In the genomic region with DNA sequence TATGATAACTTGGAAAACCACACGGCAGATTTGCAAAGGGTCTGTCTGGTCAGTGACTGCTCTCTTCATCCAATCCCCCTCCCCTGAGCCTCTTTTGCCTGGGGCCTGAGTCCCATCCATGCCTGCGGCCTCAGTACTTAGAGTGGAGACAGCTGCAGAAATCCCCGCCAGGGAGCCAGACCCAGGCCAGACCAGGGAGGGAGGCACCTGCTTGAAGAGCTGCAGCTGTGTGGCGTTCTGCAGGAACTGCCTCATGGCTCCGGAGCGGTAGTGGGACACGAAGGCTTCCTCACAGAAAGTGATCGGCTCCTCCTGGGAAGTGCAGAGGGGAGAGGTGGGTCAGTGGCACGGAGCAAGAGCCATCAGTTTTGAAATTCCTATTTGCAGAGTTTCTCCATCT, we compare ENCODE assay signal across 27 cellular contexts.
A peak's percentile ranks its signal among the peaks of the same experiment; 100 is the strongest.
DNase-seq lines count a peak whose midpoint lies in the region; ATAC-seq and TF ChIP-seq lines count a peak whose summit lies in the region.
"Had no signal": no experiment of that assay in that cellular context is flagged by ENCODE, and none has a peak within 500 bp of the region (broad histone marks: within the 10 kb centered on the region; RNA-seq: fewer than 3 reads in every experiment).

No MANE protein-coding gene starts in this region.

- CTCF ChIA-PET in SK-N-SH (lab: Yijun Ruan, JAX), result no interaction called here

- H3F3A ChIP-seq in SK-N-SH (replicated peaks; ENCODE audit: insufficient read depth), result no peaks in the 10 kb centered on the region

- ATAC-seq in SK-N-SH treated with all-trans-retinoic acid at 6 μM for 48 hours, result no peak
- no peak for ATAC-seq in HG02973 (IDR thresholded peaks at IDR 0.05; ENCODE audit: unreplicated experiment)
- ATAC-seq: K562, pancreas, T-cell had no signal

- no peak overlapping the region for H3K4me3 ChIP-seq in SK-N-SH (ENCODE audit: low read depth in 2 of 2, low read length in 1 of 2)
- no peak overlapping the region for H3K4me3 ChIP-seq in colonic mucosa
- H3K4me3 ChIP-seq in mucosa of rectum (ENCODE audit: low read length in 2 of 2), result no peak overlapping the region
- no peak overlapping the region for H3K4me3 ChIP-seq in transverse colon
- H3K4me3 ChIP-seq in H7 (ENCODE audit: insufficient read depth, low read depth, low read length), result no peak overlapping the region
- H3K4me3 ChIP-seq: GM23248, K562, lung, mucosa of descending colon, pancreas, Peyer's patch, thoracic aorta, uterus had no signal

- in situ Hi-C loops in transverse colon (cut with MboI; ENCODE audit: low pct_ligation_motif_present in 1 of 4, low pct_unique_long_range_greater_than_20kb in 1 of 4, low sequenced_read_pairs in 3 of 4), result no loop called here

- H3K27me3 ChIP-seq in SK-N-SH (ENCODE audit: insufficient read depth) (no peaks in the 10 kb centered on the region), colonic mucosa (no peaks in the 10 kb centered on the region), mucosa of rectum (ENCODE audit: control insufficient read depth in 2 of 2, insufficient read depth in 2 of 2, low read length in 2 of 2) (no peaks in the 10 kb centered on the region), transverse colon (no peaks in the 10 kb centered on the region), H7 (ENCODE audit: control insufficient read depth, insufficient read depth, low read length) (no peaks in the 10 kb centered on the region)
- H3K27me3 ChIP-seq: pancreas, Peyer's patch, uterus had no signal

- H3K4me1 ChIP-seq in SK-N-SH (ENCODE audit: control insufficient read depth in 1 of 2, insufficient read depth in 2 of 2, low read depth in 1 of 2, low read length in 1 of 2) (peaks cover 0 to 4% of the 10 kb centered on the region in 2 experiments; a peak in 1 of 4 replicates), colonic mucosa (peaks cover 11% of the 10 kb centered on the region), mucosa of rectum (ENCODE audit: control insufficient read depth in 2 of 2, insufficient read depth in 2 of 2, low read length in 2 of 2) (peaks cover 23 to 28% of the 10 kb centered on the region in 2 donors), transverse colon (peaks cover 3 to 61% (median 32%) of the 10 kb centered on the region in 4 donors)
- H3K4me1 ChIP-seq: pancreas, uterus had no signal

- no peak overlapping the region for H3K9ac ChIP-seq in SK-N-SH
- peak overlapping the region in 1 of 2 donors; percentile 68 for H3K9ac ChIP-seq in colonic mucosa (ENCODE audit: low read depth in 2 of 2, low read length in 2 of 2)
- peak overlapping the region in 1 of 2 donors; percentile 17 for H3K9ac ChIP-seq in mucosa of rectum (ENCODE audit: low read depth in 1 of 2, low read length in 2 of 2)
- H3K9ac ChIP-seq: GM23248 had no signal

- DNase-seq in SK-N-SH (peak; percentile 39), colonic mucosa (no peak), transverse colon (no peak), DMS53 treated with DMSO at 0.1 percent for 48 hours (lab: John Stamatoyannopoulos, UW; ENCODE audit: unreplicated experiment) (no peak), H7 (no peak)
- DNase-seq: activated CD4-positive, alpha-beta T cell treated with anti-CD3 and anti-CD28 coated beads, Interleukin-2, amount 10 ng/mL, durations not matched to agents 24 days and 14 days; activated CD8-positive, alpha-beta memory T cell treated with anti-CD3 and anti-CD28 coated beads for 24 hours; activated naive CD8-positive, alpha-beta T cell treated with anti-CD3 and anti-CD28 coated beads for 36 hours; CD4-positive, alpha-beta memory T cell; GM23248; NCI-H1048; NCI-H2029; NCI-H2227 treated with DMSO at 0.1 percent for 48 hours; NCI-H69; pancreas; SIG-M5; stimulated activated CD8-positive, alpha-beta memory T cell treated with anti-CD3 and anti-CD28 coated beads, Interleukin-4, amount 100 ng/mL, for 48 hours; T-cell; uterus had no signal

- no peak for TF ChIP-seq POLR2A in transverse colon (IDR thresholded peaks at IDR 0.05)

- no peak overlapping the region for H2AFZ ChIP-seq in SK-N-SH (ENCODE audit: low read depth)
- H2AFZ ChIP-seq: GM23248 had no signal

- H3K9me3 ChIP-seq in SK-N-SH, result no peaks in the 10 kb centered on the region
- H3K9me3 ChIP-seq in colonic mucosa, result no peaks in the 10 kb centered on the region
- no peaks in the 10 kb centered on the region for H3K9me3 ChIP-seq in mucosa of rectum (ENCODE audit: control insufficient read depth in 2 of 2, low read length in 2 of 2)
- no peaks in the 10 kb centered on the region for H3K9me3 ChIP-seq in transverse colon
- H3K9me3 ChIP-seq: mucosa of descending colon, pancreas, Peyer's patch, thoracic aorta, uterus had no signal

- no peaks in the 10 kb centered on the region for H4K20me1 ChIP-seq in SK-N-SH (ENCODE audit: insufficient read depth)

- TF ChIP-seq CTCF in SK-N-SH (IDR thresholded peaks at IDR 0.05) (no peak), colonic mucosa (IDR thresholded peaks at IDR 0.05) (no peak), transverse colon (IDR thresholded peaks at IDR 0.05) (no peak)

- H3K4me2 ChIP-seq in SK-N-SH, result no peak overlapping the region

- H3K9me2 ChIP-seq in SK-N-SH, result no peaks in the 10 kb centered on the region

- H3K79me2 ChIP-seq in SK-N-SH (ENCODE audit: insufficient read depth), result no peaks in the 10 kb centered on the region

- no peak for TF ChIP-seq EP300 in SK-N-SH (IDR thresholded peaks at IDR 0.05; ENCODE audit: borderline replicate concordance in 1 of 2, low read depth in 1 of 2, low read length in 1 of 2)
- no peak for TF ChIP-seq EP300 in transverse colon (IDR thresholded peaks at IDR 0.05; ENCODE audit: low read depth)

- no peak for TF ChIP-seq RAD21 in SK-N-SH (IDR thresholded peaks at IDR 0.05; ENCODE audit: low read length)

- WGBS in SK-N-SH (ENCODE audit: low lambda C conversion rate), result 92% methylated on average over 7 of the region's 9 CpGs
- WGBS in transverse colon (ENCODE audit: low coverage in 1 of 2), 2 donors, result 74% methylated on average over 9 of the region's 9 CpGs; no CpG with 5 or more reads in 1 of the 2 donors

- H3K36me3 ChIP-seq in SK-N-SH (replicated peaks in 1 of 2; ENCODE audit: control insufficient read depth in 1 of 2, insufficient read depth in 2 of 2, low read length in 1 of 2) (peaks cover 0 to 4% of the 10 kb centered on the region in 2 experiments), colonic mucosa (no peaks in the 10 kb centered on the region), mucosa of rectum (ENCODE audit: control insufficient read depth in 2 of 2, insufficient read depth in 2 of 2, low read length in 2 of 2) (peaks cover 0 to 9% of the 10 kb centered on the region in 2 donors), transverse colon (peaks cover 0 to 1% (median 0%) of the 10 kb centered on the region in 4 donors), H7 (replicated peaks; ENCODE audit: control insufficient read depth, insufficient read depth, low read length) (no peaks in the 10 kb centered on the region)
- H3K36me3 ChIP-seq: pancreas, uterus had no signal

- intact Hi-C loops in colonic mucosa (cut with DNase I) (no loop called here), transverse colon (cut with DNase I; ENCODE audit: low total_unique reads) (no loop called here)

- POLR2A ChIA-PET in SK-N-SH (lab: Yijun Ruan, JAX), result no interaction called here

- H3K27ac ChIP-seq in SK-N-SH (ENCODE audit: low read depth in 2 of 2, low read length in 1 of 2) (no peak overlapping the region), colonic mucosa (peak overlapping the region; percentile 67), mucosa of rectum (ENCODE audit: low read depth in 2 of 2, low read length in 2 of 2) (peak overlapping the region; percentile 77 to 88), transverse colon (peak overlapping the region; percentile 67 to 82 (median 82))
- H3K27ac ChIP-seq: GM23248, pancreas, thoracic aorta, uterus had no signal

TF ChIP-seq in SK-N-SH, 30 proteins besides CTCF, POLR2A, EP300 and RAD21 (continues in another document):
- TF ChIP-seq ELF1 (IDR thresholded peaks at IDR 0.05) (no peak), TCF12 (IDR thresholded peaks at IDR 0.05) (no peak), GABPA (IDR thresholded peaks at IDR 0.05; ENCODE audit: low read depth) (no peak)

TF ChIP-seq in SK-N-SH treated with all-trans-retinoic acid at 6 μM for 48 hours, 23 proteins besides CTCF, POLR2A, EP300 and RAD21 (continues in another document):
- TF ChIP-seq ZNF8 (CRISPR knock-in tag; IDR thresholded peaks at IDR 0.05) (no peak), POU6F1 (CRISPR knock-in tag; IDR thresholded peaks at IDR 0.05; ENCODE audit: borderline replicate concordance, low read depth) (no peak), RARB (CRISPR knock-in tag; IDR thresholded peaks at IDR 0.05) (no peak), TCF4 (CRISPR knock-in tag; IDR thresholded peaks at IDR 0.05; ENCODE audit: borderline replicate concordance) (no peak)

Comparison
In these comparisons a context has a peak if more than half of its experiments do, and no peak if none do; other contexts are left out.
1. H3K27ac ChIP-seq: peak in colonic mucosa (single experiment), mucosa of rectum (2 of 2) and transverse colon (4 of 4); none in SK-N-SH (0 of 2).